Comparison of ENCODE assay signal across 13 cellular contexts in the genomic region with DNA sequence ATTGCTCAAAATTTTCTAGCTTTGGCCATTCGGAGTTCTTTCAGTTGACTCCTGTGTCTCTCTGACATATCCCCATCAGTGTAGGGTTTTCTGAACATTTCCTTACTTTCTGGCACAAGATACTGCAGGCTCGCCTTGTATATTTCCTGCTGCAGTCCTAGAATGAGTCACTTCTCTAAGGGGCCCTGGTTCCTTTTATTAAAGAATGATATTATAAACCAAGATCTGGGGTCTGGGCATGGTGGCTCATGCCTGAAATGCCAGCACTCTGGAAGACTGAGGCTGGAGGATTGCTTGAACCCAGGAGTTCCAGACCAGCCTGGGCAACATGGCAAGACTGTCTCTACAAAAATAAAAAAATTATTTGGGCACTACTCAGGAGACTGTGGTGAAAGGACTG. TPM values are rescaled to one million over a fixed set of nuclear protein-coding genes. Genes with fewer than 3 reads are reported as not detected.
A peak's percentile ranks its signal among the peaks of the same experiment; 100 is the strongest.
DNase-seq lines count a peak whose midpoint lies in the region; ATAC-seq and TF ChIP-seq lines count a peak whose summit lies in the region.
"Had no signal": no experiment of that assay in that cellular context is flagged by ENCODE, and none has a peak within 500 bp of the region (broad histone marks: within the 10 kb centered on the region; RNA-seq: fewer than 3 reads in every experiment).

No MANE protein-coding gene starts in this region.

- no peak overlapping the region for H3K27ac ChIP-seq in OCI-LY3 (ENCODE audit: low read length)
- H3K27ac ChIP-seq: left lung had no signal

- H3K9me3 ChIP-seq in OCI-LY3 (ENCODE audit: insufficient read depth, low read length) = no peaks in the 10 kb centered on the region
- H3K9me3 ChIP-seq: left lung had no signal

- no peaks in the 10 kb centered on the region for H3K9me3 Mint-ChIP-seq in chondrocyte (ENCODE audit: low read depth)
- H3K9me3 Mint-ChIP-seq in osteocyte (ENCODE audit: unreplicated experiment) = no peaks in the 10 kb centered on the region
- no peaks in the 10 kb centered on the region for H3K9me3 Mint-ChIP-seq in naive thymus-derived CD8-positive, alpha-beta T cell
- H3K9me3 Mint-ChIP-seq: CD8-positive, alpha-beta memory T cell had no signal

- peaks cover 13% of the 10 kb centered on the region for H4K20me1 ChIP-seq in OCI-LY3 (ENCODE audit: insufficient read depth, low read length)

- peak; percentile 16 for ATAC-seq in GM21529 (IDR thresholded peaks at IDR 0.05; ENCODE audit: unreplicated experiment)
- ATAC-seq in HG03196 (IDR thresholded peaks at IDR 0.05; ENCODE audit: unreplicated experiment) = no peak
- no peak for ATAC-seq in HG02678 (IDR thresholded peaks at IDR 0.05; ENCODE audit: unreplicated experiment)
- no peak for ATAC-seq in GM18520 (IDR thresholded peaks at IDR 0.05; ENCODE audit: unreplicated experiment)
- ATAC-seq in naive thymus-derived CD8-positive, alpha-beta T cell = no peak
- ATAC-seq: left lung had no signal

- H3K4me3 ChIP-seq in OCI-LY3 (ENCODE audit: low read length) = no peak overlapping the region
- H3K4me3 ChIP-seq: left lung, skin epidermis had no signal

- H3K36me3 ChIP-seq in OCI-LY3 (replicated peaks; ENCODE audit: low read depth, low read length) = peaks cover 18% of the 10 kb centered on the region

- H3K4me1 ChIP-seq in OCI-LY3 (ENCODE audit: low read length) = peaks cover 41% of the 10 kb centered on the region

- no peak overlapping the region for H2AFZ ChIP-seq in OCI-LY3 (ENCODE audit: low read depth, low read length)

- DNase-seq in chondrocyte (ENCODE audit: low spot score) (no peak), osteocyte (ENCODE audit: extremely low spot score, unreplicated experiment) (no peak)
- DNase-seq in naive thymus-derived CD8-positive, alpha-beta T cell = no peak
- DNase-seq: CD8-positive, alpha-beta memory T cell; left lung; NCI-H1417; Right ventricle myocardium superior had no signal

- TF ChIP-seq CTCF in OCI-LY3 (IDR thresholded peaks at IDR 0.05; ENCODE audit: low read depth, low read length) = no peak
- TF ChIP-seq CTCF in chondrocyte (IDR thresholded peaks at IDR 0.05) = no peak
- TF ChIP-seq CTCF in osteocyte (IDR thresholded peaks at IDR 0.05) = no peak

- H3K36me3 Mint-ChIP-seq in chondrocyte (ENCODE audit: low read depth) = peaks cover 17% of the 10 kb centered on the region
- H3K36me3 Mint-ChIP-seq in osteocyte (ENCODE audit: unreplicated experiment) = peaks cover 16% of the 10 kb centered on the region
- H3K36me3 Mint-ChIP-seq in naive thymus-derived CD8-positive, alpha-beta T cell = peaks cover 7 to 17% (median 11%) of the 10 kb centered on the region in 3 donors

- H3K4me3 Mint-ChIP-seq in chondrocyte (ENCODE audit: unreplicated experiment) = no peak overlapping the region
- no peak overlapping the region for H3K4me3 Mint-ChIP-seq in osteocyte (ENCODE audit: unreplicated experiment)
- H3K4me3 Mint-ChIP-seq in naive thymus-derived CD8-positive, alpha-beta T cell = peak overlapping the region in 1 of 10 donors; percentile 41
- H3K4me3 Mint-ChIP-seq: CD8-positive, alpha-beta memory T cell had no signal

- no peak overlapping the region for H3K9ac ChIP-seq in OCI-LY3 (ENCODE audit: low read length)

- H3K4me1 Mint-ChIP-seq in chondrocyte (ENCODE audit: low read depth) = peaks cover 71% of the 10 kb centered on the region
- peaks cover 55% of the 10 kb centered on the region for H3K4me1 Mint-ChIP-seq in osteocyte (ENCODE audit: unreplicated experiment)
- peaks cover 10 to 63% (median 35%) of the 10 kb centered on the region in 4 donors for H3K4me1 Mint-ChIP-seq in naive thymus-derived CD8-positive, alpha-beta T cell

- POLR2A ChIA-PET in naive thymus-derived CD8-positive, alpha-beta T cell (lab: Charles Lee) = no interaction called here

- H3K27ac Mint-ChIP-seq in chondrocyte (ENCODE audit: unreplicated experiment) (peak overlapping the region; percentile 89), osteocyte (ENCODE audit: unreplicated experiment) (peak overlapping the region; percentile 57)
- no peak overlapping the region for H3K27ac Mint-ChIP-seq in naive thymus-derived CD8-positive, alpha-beta T cell

- H3K4me2 ChIP-seq in OCI-LY3 (ENCODE audit: low read length) = peak overlapping the region; percentile 36

- no peaks in the 10 kb centered on the region for H3K27me3 Mint-ChIP-seq in chondrocyte (ENCODE audit: low read depth)
- H3K27me3 Mint-ChIP-seq in osteocyte (ENCODE audit: unreplicated experiment) = no peaks in the 10 kb centered on the region
- no peaks in the 10 kb centered on the region for H3K27me3 Mint-ChIP-seq in naive thymus-derived CD8-positive, alpha-beta T cell
- H3K27me3 Mint-ChIP-seq: CD8-positive, alpha-beta memory T cell had no signal

- no peaks in the 10 kb centered on the region for H3K27me3 ChIP-seq in OCI-LY3 (ENCODE audit: low read depth, low read length)
- H3K27me3 ChIP-seq: left lung had no signal

- H3K79me2 ChIP-seq in OCI-LY3 (ENCODE audit: low read length) = peaks cover 33% of the 10 kb centered on the region

RNA-seq across cellular contexts. Expression of a gene that starts 3.0 kb away (rescaled TPM):
- 2,015 to 2,317 TPM (median 2,049 TPM) in 3 replicates for total RNA-seq in chondrocyte
- total RNA-seq in osteocyte = 2,580 and 2,608 TPM in 2 replicates
- 1,000 to 10,000 TPM; 3,176 to 3,258 TPM for total RNA-seq in naive thymus-derived CD8-positive, alpha-beta T cell
- 1,000 to 10,000 TPM; 4,502 to 5,032 (median 4,635) TPM for polyA plus RNA-seq in naive thymus-derived CD8-positive, alpha-beta T cell

Comparison
In these comparisons a context has a peak if more than half of its experiments do, and no peak if none do; other contexts are left out.
1. H3K27ac Mint-ChIP-seq: peak in chondrocyte (single experiment) and osteocyte (single experiment); none in naive thymus-derived CD8-positive, alpha-beta T cell (0 of 10).